In the genomic region with DNA sequence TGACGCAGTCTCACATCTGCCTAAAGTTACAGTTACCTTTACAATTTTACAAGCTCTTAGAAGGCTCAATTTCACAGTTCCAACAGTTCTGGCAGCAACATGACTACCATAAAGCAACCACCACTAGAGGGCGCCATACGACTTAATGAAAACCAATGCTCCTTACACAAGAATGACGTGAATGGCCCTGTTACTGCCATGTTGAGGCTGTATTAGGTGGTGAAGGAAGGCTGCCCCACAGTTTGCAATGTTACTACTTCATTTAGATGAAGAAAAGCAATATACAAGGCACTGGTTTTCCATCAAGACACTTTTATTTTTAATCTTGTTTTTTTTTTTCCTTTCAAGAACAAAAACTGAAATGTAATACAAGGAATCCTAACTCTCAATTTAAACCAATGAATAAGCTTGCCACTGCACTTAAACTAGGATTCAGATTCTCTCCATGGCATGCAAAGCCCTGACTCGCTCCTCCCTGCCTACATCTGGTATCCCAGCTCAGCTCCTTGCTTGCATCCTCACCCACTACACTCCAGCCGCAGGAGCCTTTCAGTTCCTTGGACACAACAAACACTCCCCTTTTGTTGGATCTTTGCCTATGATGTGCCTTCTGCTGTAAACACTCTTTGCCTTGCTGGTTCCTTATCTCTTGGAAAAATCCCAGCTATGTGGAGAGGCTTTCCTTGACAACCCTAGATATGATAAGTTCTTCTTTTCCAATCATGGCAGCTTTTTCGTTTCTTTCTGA, we compare ENCODE assay signal across 9 cellular contexts.
DNase-seq lines count a peak whose midpoint lies in the region; ATAC-seq and TF ChIP-seq lines count a peak whose summit lies in the region.
"Had no signal": no experiment of that assay in that cellular context is flagged by ENCODE, and none has a peak within 500 bp of the region (broad histone marks: within the 10 kb centered on the region; RNA-seq: fewer than 3 reads in every experiment).

No MANE protein-coding gene starts in this region.

- H3K27ac ChIP-seq in CD4-positive, alpha-beta T cell (ENCODE audit: low read depth, low read length): no peak overlapping the region
- peak overlapping the region in 1 of 2 donors; percentile 2 for H3K27ac ChIP-seq in lung (ENCODE audit: low read depth in 1 of 2, low read length in 1 of 2)

- no peaks in the 10 kb centered on the region for H3K27me3 Mint-ChIP-seq in CD4-positive, alpha-beta T cell
- no peaks in the 10 kb centered on the region for H3K27me3 Mint-ChIP-seq in activated CD4-positive, alpha-beta T cell treated with anti-CD3 and anti-CD28 coated beads, Interleukin-2, amount 10 ng/mL, durations not matched to agents 24 days and 14 days
- H3K27me3 Mint-ChIP-seq: activated naive CD8-positive, alpha-beta T cell had no signal

- peak; percentile 21 to 64 (median 58) for DNase-seq in CD4-positive, alpha-beta T cell
- DNase-seq in NCI-H524 treated with DMSO at 0.1 percent for 48 hours (lab: John Stamatoyannopoulos, UW): peak; percentile 41
- peak; percentile 91 for DNase-seq in activated CD4-positive, alpha-beta T cell treated with anti-CD3 and anti-CD28 coated beads, Interleukin-2, amount 10 ng/mL, durations not matched to agents 24 days and 14 days
- peak; percentile 94 for DNase-seq in dermis blood vessel endothelial cell
- DNase-seq in lung (ENCODE audit: low spot score): peak; percentile 78
- peak; percentile 5 for DNase-seq in stimulated activated CD8-positive, alpha-beta memory T cell treated with anti-CD3 and anti-CD28 coated beads, Interleukin-12 subunit alpha, Interleukin-12 subunit beta, amount 100 ng/mL, for 4 hours (ENCODE audit: low read depth)

- intact Hi-C loops in CD4-positive, alpha-beta T cell (cut with DNase I, micrococcal nuclease): loop anchor here in 1 of 2 experiments (2.0 kb wide), 1 partner anchor 642 kb away; no protein-coding TSS in a partner anchor
- intact Hi-C loops in activated CD4-positive, alpha-beta T cell treated with anti-CD3 and anti-CD28 coated beads, Interleukin-2, amount 10 ng/mL, durations not matched to agents 24 days and 14 days (cut with micrococcal nuclease): loop anchor here (2.0 to 10.0 kb wide), 2 partner anchors 424 to 642 kb away; no protein-coding TSS in a partner anchor

- no peaks in the 10 kb centered on the region for H3K9me3 ChIP-seq in CD4-positive, alpha-beta T cell (ENCODE audit: control insufficient read depth, low read length)
- H3K9me3 ChIP-seq in lung (ENCODE audit: control insufficient read depth in 2 of 2, insufficient read depth in 1 of 2, low read length in 1 of 2): no peaks in the 10 kb centered on the region

- CTCF ChIA-PET in CD4-positive, alpha-beta T cell (lab: Charles Lee): interaction anchor here (0.7 to 1.5 kb wide), 4 partner anchors 11 to 641 kb away, joined by 3 read pairs; no protein-coding TSS in a partner anchor

- POLR2A ChIA-PET in CD4-positive, alpha-beta T cell (lab: Charles Lee): no interaction called here

- no peaks in the 10 kb centered on the region for H3K27me3 ChIP-seq in CD4-positive, alpha-beta T cell (ENCODE audit: control insufficient read depth, insufficient read depth, low read length)
- no peaks in the 10 kb centered on the region for H3K27me3 ChIP-seq in lung (ENCODE audit: control insufficient read depth, insufficient read depth)

- peaks cover 0 to 2% of the 10 kb centered on the region in 2 donors for H3K4me1 ChIP-seq in lung (ENCODE audit: control insufficient read depth in 2 of 2, insufficient read depth in 2 of 2, low read length in 2 of 2)

- peak; percentile 71 for TF ChIP-seq CTCF in CD4-positive, alpha-beta T cell (IDR thresholded peaks at IDR 0.05)
- TF ChIP-seq CTCF in lung (IDR thresholded peaks at IDR 0.05; ENCODE audit: control extremely low read depth, extremely low read depth): peak; percentile 45

- H3K4me3 Mint-ChIP-seq in CD4-positive, alpha-beta T cell: no peak overlapping the region
- H3K4me3 Mint-ChIP-seq in activated CD4-positive, alpha-beta T cell treated with anti-CD3 and anti-CD28 coated beads, Interleukin-2, amount 10 ng/mL, durations not matched to agents 24 days and 14 days: no peak overlapping the region
- H3K4me3 Mint-ChIP-seq: activated naive CD8-positive, alpha-beta T cell had no signal

- no peak overlapping the region for H3K4me3 ChIP-seq in lung

- no peak overlapping the region for H3K27ac Mint-ChIP-seq in CD4-positive, alpha-beta T cell
- no peak overlapping the region for H3K27ac Mint-ChIP-seq in activated CD4-positive, alpha-beta T cell treated with anti-CD3 and anti-CD28 coated beads, Interleukin-2, amount 10 ng/mL, durations not matched to agents 24 days and 14 days
- H3K27ac Mint-ChIP-seq: activated naive CD8-positive, alpha-beta T cell had no signal

- H3K9me3 Mint-ChIP-seq in CD4-positive, alpha-beta T cell: no peaks in the 10 kb centered on the region
- H3K9me3 Mint-ChIP-seq in activated CD4-positive, alpha-beta T cell treated with anti-CD3 and anti-CD28 coated beads, Interleukin-2, amount 10 ng/mL, durations not matched to agents 24 days and 14 days: no peaks in the 10 kb centered on the region

- peak; percentile 60 for ATAC-seq in CD4-positive, alpha-beta T cell (ENCODE audit: poor library complexity)
- peak; percentile 90 for ATAC-seq in GM19351 (IDR thresholded peaks at IDR 0.05; ENCODE audit: unreplicated experiment)
- ATAC-seq in HG03439 (IDR thresholded peaks at IDR 0.05; ENCODE audit: unreplicated experiment): peak; percentile 94
- ATAC-seq in lung (ENCODE audit: insufficient read depth, low FRiP score): peak; percentile 93

- 34 to 44% methylated on average over 7 of the region's 7 CpGs for WGBS in lung, 2 donors

- H3K36me3 Mint-ChIP-seq in CD4-positive, alpha-beta T cell (ENCODE audit: low read depth): no peaks in the 10 kb centered on the region
- H3K36me3 Mint-ChIP-seq in activated CD4-positive, alpha-beta T cell treated with anti-CD3 and anti-CD28 coated beads, Interleukin-2, amount 10 ng/mL, durations not matched to agents 24 days and 14 days (ENCODE audit: low read depth): no peaks in the 10 kb centered on the region

- H3K36me3 ChIP-seq in lung (ENCODE audit: control insufficient read depth in 2 of 2, insufficient read depth in 2 of 2, low read length in 2 of 2): no peaks in the 10 kb centered on the region

- no peaks in the 10 kb centered on the region for H3K4me1 Mint-ChIP-seq in CD4-positive, alpha-beta T cell (ENCODE audit: low read depth)
- H3K4me1 Mint-ChIP-seq in activated CD4-positive, alpha-beta T cell treated with anti-CD3 and anti-CD28 coated beads, Interleukin-2, amount 10 ng/mL, durations not matched to agents 24 days and 14 days: peaks cover 2% of the 10 kb centered on the region

Comparison
In these comparisons a context has a peak if more than half of its experiments do, and no peak if none do; other contexts are left out.
1. DNase-seq: peak in every context shown above with its lines; median percentile 94 in dermis blood vessel endothelial cell; 91 in activated CD4-positive, alpha-beta T cell treated with anti-CD3 and anti-CD28 coated beads, Interleukin-2, amount 10 ng/mL, durations not matched to agents 24 days and 14 days; 78 in lung; 58 in CD4-positive, alpha-beta T cell; 41 in NCI-H524 treated with DMSO at 0.1 percent for 48 hours; 5 in stimulated activated CD8-positive, alpha-beta memory T cell treated with anti-CD3 and anti-CD28 coated beads, Interleukin-12 subunit alpha, Interleukin-12 subunit beta, amount 100 ng/mL, for 4 hours.